ENCODE assay signal across 8 cellular contexts in the genomic region with DNA sequence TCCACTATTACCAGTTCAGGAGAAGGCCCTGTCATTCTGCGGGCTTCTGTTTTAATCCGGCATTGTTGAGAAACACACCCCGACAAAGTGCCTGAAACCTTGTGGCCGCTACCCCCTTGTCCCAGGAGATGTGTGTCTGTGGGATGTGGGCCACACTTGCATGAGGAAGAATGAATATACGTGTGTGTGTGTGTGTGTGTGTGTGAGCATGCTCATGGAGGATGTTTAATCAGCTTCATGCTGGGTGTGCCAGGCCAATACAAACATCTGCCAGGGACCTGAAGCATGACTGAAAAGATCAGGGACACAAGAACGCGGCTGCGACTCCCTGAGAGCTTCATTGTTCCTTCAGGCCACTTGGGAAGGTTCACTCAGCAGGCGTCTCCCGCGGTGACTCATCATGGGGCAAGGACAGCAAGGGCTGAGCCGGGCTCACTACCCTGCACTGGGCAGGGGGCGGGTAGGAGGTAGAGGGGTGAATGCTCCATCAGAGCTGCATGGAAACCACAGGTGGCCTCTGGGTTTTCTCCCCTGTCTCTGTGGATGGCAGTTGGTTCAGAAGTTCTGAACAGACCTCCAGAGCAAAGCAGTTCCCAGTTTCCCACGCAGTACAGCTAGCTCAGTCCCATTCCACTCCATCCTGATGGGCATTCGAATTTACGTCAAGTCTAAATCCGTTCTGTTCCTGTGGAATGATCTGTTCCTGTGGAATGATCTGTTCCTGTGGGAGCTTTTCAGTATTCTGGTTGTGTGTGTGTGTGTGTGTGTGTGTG. TPM values are rescaled to one million over a fixed set of nuclear protein-coding genes. Genes with fewer than 3 reads are reported as not detected.
DNase-seq lines count a peak whose midpoint lies in the region; ATAC-seq and TF ChIP-seq lines count a peak whose summit lies in the region.

No MANE protein-coding gene starts in this region.

- intact Hi-C loops in Right ventricle myocardium inferior (cut with DNase I), result no loop called here
- intact Hi-C loops in posterior cingulate gyrus (cut with DNase I), result no loop called here

- DNase-seq in GM04503 (ENCODE audit: low read depth), result peak; percentile 99
- peak; percentile 47 for DNase-seq in NCI-H128 (lab: John Stamatoyannopoulos, UW; ENCODE audit: unreplicated experiment)
- DNase-seq in Right ventricle myocardium inferior (ENCODE audit: missing footprints), result peak; percentile 88
- DNase-seq in posterior cingulate gyrus, result peak in 7 of 10 donors; percentile 57 to 94 (median 76)
- no peak for DNase-seq in stimulated activated CD4-positive, alpha-beta T cell treated with anti-CD3 and anti-CD28 coated beads, Interleukin-2, amount 100 ng/mL, for 24 hours

- ATAC-seq in Right ventricle myocardium inferior, result peak; percentile 31
- ATAC-seq in HG03469 (IDR thresholded peaks at IDR 0.05; ENCODE audit: unreplicated experiment), result no peak
- ATAC-seq in HG02678 (IDR thresholded peaks at IDR 0.05; ENCODE audit: unreplicated experiment), result no peak

- TF ChIP-seq CTCF in WI38 (IDR thresholded peaks at IDR 0.05; ENCODE audit: low read depth, low read length), result no peak

- H3K4me3 ChIP-seq in WI38 (ENCODE audit: low read depth, low read length), result peak overlapping the region; percentile 13; the same call in 1 of the 2 replicates

RNA-seq across cellular contexts. Expression of gene MALAT1, which starts 7.0 kb away (rescaled TPM):
- 5,781 TPM for total RNA-seq in Right ventricle myocardium inferior

RNA-seq across cellular contexts. Expression of gene SCYL1, which starts 33.1 kb away (rescaled TPM):
- 55.6 TPM for total RNA-seq in Right ventricle myocardium inferior

Comparison
In these comparisons a context has a peak if more than half of its experiments do, and no peak if none do; other contexts are left out.
1. DNase-seq: peak in GM04503 (single experiment), NCI-H128 (single experiment), Right ventricle myocardium inferior (single experiment) and posterior cingulate gyrus (7 of 10); none in stimulated activated CD4-positive, alpha-beta T cell treated with anti-CD3 and anti-CD28 coated beads, Interleukin-2, amount 100 ng/mL, for 24 hours (0 of 2).